ENCODE assay signal across 1 cellular context in genomic region chr3:17744693-17745092, GRCh38.
A peak's percentile ranks its signal among the peaks of the same experiment; 100 is the strongest.
TF ChIP-seq lines count a peak whose summit lies in the region.

No MANE protein-coding gene starts in this region.

TF ChIP-seq in HepG2, 621 proteins besides CTCF, POLR2A, EP300 and RAD21:
- TF ChIP-seq HOXD1 (CRISPR knock-in tag; IDR thresholded peaks at IDR 0.05): no peak
- no peak for TF ChIP-seq ZBTB21 (CRISPR knock-in tag; IDR thresholded peaks at IDR 0.05)
- TF ChIP-seq JARID2 (CRISPR knock-in tag; IDR thresholded peaks at IDR 0.05; ENCODE audit: insufficient replicate concordance): no peak
- TF ChIP-seq NR2F6 (IDR thresholded peaks at IDR 0.05): 0 out of 2 replicates have a peak, but pooled peaks have one; percentile 7
- TF ChIP-seq NR2F6 (CRISPR knock-in tag; IDR thresholded peaks at IDR 0.05): no peak
- no peak for TF ChIP-seq ELK4 (CRISPR knock-in tag; IDR thresholded peaks at IDR 0.05; ENCODE audit: borderline replicate concordance)
- peak; percentile 98 for TF ChIP-seq ZNF614 (CRISPR knock-in tag; IDR thresholded peaks at IDR 0.05; ENCODE audit: borderline replicate concordance)
- TF ChIP-seq TOPORS (CRISPR knock-in tag; IDR thresholded peaks at IDR 0.05): no peak
- no peak for TF ChIP-seq ZBTB43 (CRISPR knock-in tag; conservative IDR thresholded peaks at IDR 0.05)
- TF ChIP-seq RBM22 (optimal IDR thresholded peaks at IDR 0.05; ENCODE audit: low read length): no peak
